In the genomic region with DNA sequence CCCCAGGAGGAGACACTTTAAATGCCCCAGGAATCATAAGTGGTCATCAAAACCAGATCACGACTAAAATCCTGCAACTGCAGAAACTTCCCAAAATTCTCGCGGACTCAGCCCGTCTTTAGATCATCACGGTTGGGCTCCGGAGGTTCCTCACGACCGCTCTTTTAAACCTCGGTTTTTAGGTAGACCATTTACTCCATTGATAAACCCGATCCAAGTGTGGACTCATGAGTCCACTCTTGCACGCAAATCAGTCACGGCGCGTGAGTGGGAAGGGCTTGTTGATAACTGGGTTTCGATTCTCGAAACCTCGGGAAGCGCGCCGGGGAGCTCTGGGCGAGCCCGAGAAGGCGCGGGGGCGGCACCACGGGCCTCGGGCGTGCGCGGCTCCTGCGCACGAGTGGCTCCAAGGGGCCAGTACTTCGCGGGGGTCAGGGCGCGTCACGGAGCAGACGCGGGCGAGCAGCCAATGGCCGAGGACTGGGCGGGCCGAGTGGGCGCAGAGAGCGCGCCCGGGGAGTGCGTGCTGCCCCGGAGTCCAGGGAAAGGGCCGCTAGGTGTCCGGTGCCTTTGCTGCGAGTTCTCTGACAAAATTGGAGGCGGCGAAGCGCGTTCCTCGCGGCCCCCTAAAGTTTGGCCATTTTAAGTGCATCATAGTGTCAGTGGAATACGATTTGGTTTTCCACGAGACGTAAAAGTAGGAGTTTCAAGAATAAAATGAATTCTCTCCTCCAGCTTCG, we compare ENCODE assay signal across 8 cellular contexts. TPM values are rescaled to one million over a fixed set of nuclear protein-coding genes. Genes with fewer than 3 reads are reported as not detected.
DNase-seq lines count a peak whose midpoint lies in the region; ATAC-seq and TF ChIP-seq lines count a peak whose summit lies in the region.

No MANE protein-coding gene starts in this region.

- H3K79me2 ChIP-seq in smooth muscle cell (ENCODE audit: low read depth): peaks cover 43% of the 10 kb centered on the region

- peaks cover 27% of the 10 kb centered on the region for H3K4me1 ChIP-seq in smooth muscle cell (ENCODE audit: low read depth)

- peak overlapping the region; percentile 98 for H3K27ac ChIP-seq in smooth muscle cell (ENCODE audit: low read depth)

- no peaks in the 10 kb centered on the region for H3K9me3 ChIP-seq in smooth muscle cell (replicated peaks; ENCODE audit: low read depth)

- H3K4me2 ChIP-seq in smooth muscle cell: peak overlapping the region; percentile 90

- peak overlapping the region; percentile 78 for H3K4me3 ChIP-seq in smooth muscle cell

- H3F3A ChIP-seq in smooth muscle cell (ENCODE audit: low read depth): peaks cover 15% of the 10 kb centered on the region

- TF ChIP-seq CTCF in smooth muscle cell (IDR thresholded peaks at IDR 0.05; ENCODE audit: borderline replicate concordance, insufficient read depth, poor library complexity, severe bottlenecking): peak; percentile 3

- peak; percentile 30 for DNase-seq in NCI-H2171 (lab: John Stamatoyannopoulos, UW)
- DNase-seq in central memory CD4-positive, alpha-beta T cell: peak; percentile 56
- DNase-seq in iris pigment epithelial cell (ENCODE audit: low read depth): peak; percentile 95
- peak; percentile 84 for DNase-seq in smooth muscle cell (lab: John Stamatoyannopoulos, UW; ENCODE audit: unreplicated experiment)
- DNase-seq in NCI-H128 (lab: John Stamatoyannopoulos, UW; ENCODE audit: unreplicated experiment): no peak

- under 1% methylated on average over 62 of the region's 62 CpGs for WGBS in smooth muscle cell (ENCODE audit: low lambda C conversion rate)

- peak overlapping the region; percentile 88 for H3K9ac ChIP-seq in smooth muscle cell (ENCODE audit: low read depth)

- H3K36me3 ChIP-seq in smooth muscle cell (ENCODE audit: low read depth): no peaks in the 10 kb centered on the region

- H3K27me3 ChIP-seq in smooth muscle cell (ENCODE audit: low read depth): no peaks in the 10 kb centered on the region

- ATAC-seq in GM18511 (IDR thresholded peaks at IDR 0.05; ENCODE audit: unreplicated experiment): peak; percentile 55
- peak; percentile 46 for ATAC-seq in HG02870 (IDR thresholded peaks at IDR 0.05; ENCODE audit: unreplicated experiment)
- peak; percentile 35 to 48 for ATAC-seq in activated CD4-positive, CD25-positive, alpha-beta regulatory T cell treated with anti-CD3 and anti-CD28 coated beads, Interleukin-2, amount 50 U/mL, for 24 hours

- peak overlapping the region; percentile 6 for H2AFZ ChIP-seq in smooth muscle cell (ENCODE audit: low read depth)

- peaks cover 43% of the 10 kb centered on the region for H4K20me1 ChIP-seq in smooth muscle cell (ENCODE audit: low read depth)

RNA-seq across cellular contexts. Expression of a gene that starts 0.7 kb away (rescaled TPM):
- 151 and 162 TPM in 2 replicates for total RNA-seq in smooth muscle cell
- 123 and 137 TPM in 2 replicates for polyA plus RNA-seq in smooth muscle cell
